ENCODE assay signal across 27 cellular contexts in the genomic region with DNA sequence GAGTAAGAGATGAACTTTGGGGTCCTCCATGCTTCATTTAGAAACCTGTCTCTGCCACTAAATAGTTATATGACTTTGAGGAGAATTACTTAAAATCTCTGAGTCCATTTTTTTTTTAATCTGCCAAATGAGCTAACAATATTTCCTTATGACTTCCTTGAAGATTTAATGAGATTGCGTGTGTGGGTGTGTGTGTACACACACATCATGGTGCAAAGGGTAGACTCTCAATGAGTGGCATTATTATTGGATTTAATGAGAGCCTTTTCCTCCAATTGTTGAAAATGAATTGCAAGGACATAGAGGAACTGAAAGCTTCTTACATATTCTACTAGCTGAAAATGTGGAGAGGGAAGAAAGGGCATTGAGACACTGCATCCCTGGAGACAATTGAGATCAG.
"Had no signal": no experiment of that assay in that cellular context is flagged by ENCODE, and none has a peak within 500 bp of the region (broad histone marks: within the 10 kb centered on the region; RNA-seq: fewer than 3 reads in every experiment).

No MANE protein-coding gene starts in this region.

- H3K4me3 Mint-ChIP-seq: naive thymus-derived CD4-positive, alpha-beta T cell; natural killer cell treated with Interleukin-12 subunit alpha and Interleukin-12 subunit beta and Interleukin-15 and Interleukin-18, amount 100 ng/mL, for 72 hours; stimulated activated effector memory CD8-positive, alpha-beta T cell treated with anti-CD3 and anti-CD28 coated beads, Interleukin-12 subunit alpha, Interleukin-12 subunit beta, amount 100 ng/mL, for 72 hours; stimulated activated naive CD8-positive, alpha-beta T cell treated with anti-CD3 and anti-CD28 coated beads, Interleukin-15, Interleukin-2, amounts not matched to agents 100 ng/mL and 50 ng/mL, for 24 hours had no signal

- H3K9me3 Mint-ChIP-seq: natural killer cell treated with Interleukin-12 subunit alpha and Interleukin-12 subunit beta and Interleukin-15 and Interleukin-18, amount 100 ng/mL, for 72 hours had no signal

- H3K27me3 Mint-ChIP-seq: naive thymus-derived CD4-positive, alpha-beta T cell; natural killer cell treated with Interleukin-12 subunit alpha and Interleukin-12 subunit beta and Interleukin-15 and Interleukin-18, amount 100 ng/mL, for 72 hours; progenitor cell of endocrine pancreas; stimulated activated naive CD8-positive, alpha-beta T cell treated with anti-CD3 and anti-CD28 coated beads, Interleukin-15, Interleukin-2, amounts not matched to agents 100 ng/mL and 50 ng/mL, for 24 hours had no signal

- FAIRE-seq: keratinocyte, urothelium cell line had no signal

- H3K36me3 ChIP-seq: left lung, lower lobe of right lung, ovary, spleen, suprapubic skin, thoracic aorta, tibial artery, upper lobe of right lung had no signal

- DNase-seq: hippocampal formation; kidney glomerular epithelial cell; left cardiac atrium; left lung; lower lobe of right lung; mammary epithelial cell; mesenchymal stem cell; naive thymus-derived CD4-positive, alpha-beta T cell; ovary; retina; right cardiac atrium; spleen; stimulated activated CD4-positive, alpha-beta T cell treated with anti-CD3 and anti-CD28 coated beads, Interleukin-4, amount 100 ng/mL, for 24 hours; stimulated activated naive CD4-positive, alpha-beta T cell; tibial artery; trophoblast cell; upper lobe of right lung had no signal

- H3K36me3 Mint-ChIP-seq: naive thymus-derived CD4-positive, alpha-beta T cell; stimulated activated effector memory CD8-positive, alpha-beta T cell treated with anti-CD3 and anti-CD28 coated beads, Interleukin-12 subunit alpha, Interleukin-12 subunit beta, amount 100 ng/mL, for 72 hours had no signal

- H3K27me3 ChIP-seq: left lung, ovary, spleen, suprapubic skin, tibial artery, upper lobe of right lung had no signal

- H3K4me3 ChIP-seq: left lung, lower lobe of right lung, ovary, skin epidermis, spleen, suprapubic skin, thoracic aorta, tibial artery, upper lobe of right lung had no signal

- H3K9me3 ChIP-seq: left lung, lower lobe of right lung, ovary, spleen, suprapubic skin, thoracic aorta, tibial artery, upper lobe of right lung had no signal

- H3K27ac ChIP-seq: left lung, lower lobe of right lung, ovary, skin epidermis, spleen, suprapubic skin, thoracic aorta, tibial artery, upper lobe of right lung had no signal

- H3K4me1 Mint-ChIP-seq: naive thymus-derived CD4-positive, alpha-beta T cell; stimulated activated effector memory CD8-positive, alpha-beta T cell treated with anti-CD3 and anti-CD28 coated beads, Interleukin-12 subunit alpha, Interleukin-12 subunit beta, amount 100 ng/mL, for 72 hours had no signal

- H3K4me1 ChIP-seq: left lung, lower lobe of right lung, spleen, suprapubic skin, tibial artery, upper lobe of right lung had no signal

- H3K27ac Mint-ChIP-seq: naive thymus-derived CD4-positive, alpha-beta T cell; natural killer cell treated with Interleukin-12 subunit alpha and Interleukin-12 subunit beta and Interleukin-15 and Interleukin-18, amount 100 ng/mL, for 72 hours; progenitor cell of endocrine pancreas; stimulated activated effector memory CD8-positive, alpha-beta T cell treated with anti-CD3 and anti-CD28 coated beads, Interleukin-12 subunit alpha, Interleukin-12 subunit beta, amount 100 ng/mL, for 72 hours; stimulated activated naive CD8-positive, alpha-beta T cell treated with anti-CD3 and anti-CD28 coated beads, Interleukin-15, Interleukin-2, amounts not matched to agents 100 ng/mL and 50 ng/mL, for 24 hours had no signal

- ATAC-seq: left cardiac atrium; left lung; lower lobe of right lung; naive thymus-derived CD4-positive, alpha-beta T cell; natural killer cell treated with Interleukin-12 subunit alpha and Interleukin-12 subunit beta and Interleukin-15 and Interleukin-18, amount 100 ng/mL, for 72 hours; right cardiac atrium; sciatic nerve; stimulated activated effector memory CD8-positive, alpha-beta T cell treated with anti-CD3 and anti-CD28 coated beads, Interleukin-12 subunit alpha, Interleukin-12 subunit beta, amount 100 ng/mL, for 72 hours; upper lobe of right lung had no signal
